In genomic region chr9:96482471-96482870, GRCh38 we compare ENCODE assay signal across 23 cellular contexts.
"Had no signal": no experiment of that assay in that cellular context is flagged by ENCODE, and none has a peak within 500 bp of the region (broad histone marks: within the 10 kb centered on the region; RNA-seq: fewer than 3 reads in every experiment).

No MANE protein-coding gene starts in this region.

- H3K27ac ChIP-seq: esophagus squamous epithelium, gastrocnemius medialis, lower lobe of right lung, ovary, psoas muscle, right lobe of liver, suprapubic skin, thyroid gland, upper lobe of left lung had no signal

- H3K4me3 ChIP-seq: esophagus squamous epithelium, gastrocnemius medialis, lower lobe of right lung, ovary, psoas muscle, right lobe of liver, suprapubic skin, thyroid gland, upper lobe of left lung had no signal

- ATAC-seq: effector memory CD8-positive, alpha-beta T cell; gastrocnemius medialis; left ventricle myocardium superior; lower lobe of right lung; natural killer cell; psoas muscle; right lobe of liver; stimulated activated naive B cell treated with anti-CD40 and anti-IgM and Interleukin-4, amounts not matched to agents 10 μg/mL and 1 μg/mL and 100 μg/mL, for 72 hours had no signal

- DNase-seq: cortex of kidney; effector memory CD8-positive, alpha-beta T cell; erythroblast; esophagus squamous epithelium; foreskin fibroblast; gastrocnemius medialis; head of caudate nucleus; left ventricle myocardium superior; lower lobe of right lung; natural killer cell; occipital lobe; ovary; posterior cingulate gyrus; psoas muscle; right lobe of liver; small intestine; stimulated activated CD4-positive, alpha-beta T cell treated with anti-CD3 and anti-CD28 coated beads, Interleukin-15, amount 100 ng/mL, for 24 hours; stimulated activated CD4-positive, alpha-beta T cell treated with anti-CD3 and anti-CD28 coated beads, Interleukin-2, amount 100 ng/mL, for 48 hours; stimulated activated naive B cell treated with anti-CD40 and anti-IgM and Interleukin-4, amounts not matched to agents 10 μg/mL and 1 μg/mL and 100 μg/mL, for 72 hours; thyroid gland; upper lobe of left lung had no signal

- H3K27me3 Mint-ChIP-seq: effector memory CD8-positive, alpha-beta T cell; stimulated activated naive B cell treated with anti-CD40 and anti-IgM and Interleukin-4, amounts not matched to agents 10 μg/mL and 1 μg/mL and 100 μg/mL, for 72 hours; stimulated activated naive CD8-positive, alpha-beta T cell treated with anti-CD3 and anti-CD28 coated beads, Interleukin-15, Interleukin-2, amounts not matched to agents 100 ng/mL and 50 ng/mL, for 24 hours had no signal

- H3K27me3 ChIP-seq: esophagus squamous epithelium, gastrocnemius medialis, ovary, right lobe of liver, suprapubic skin, thyroid gland, upper lobe of left lung had no signal

- H3K27ac Mint-ChIP-seq: natural killer cell; stimulated activated naive B cell treated with anti-CD40 and anti-IgM and Interleukin-4, amounts not matched to agents 10 μg/mL and 1 μg/mL and 100 μg/mL, for 72 hours; stimulated activated naive CD8-positive, alpha-beta T cell treated with anti-CD3 and anti-CD28 coated beads, Interleukin-15, Interleukin-2, amounts not matched to agents 100 ng/mL and 50 ng/mL, for 24 hours had no signal

- H3K9me3 ChIP-seq: esophagus squamous epithelium, gastrocnemius medialis, lower lobe of right lung, ovary, psoas muscle, right lobe of liver, suprapubic skin, thyroid gland, upper lobe of left lung had no signal

- H3K4me1 Mint-ChIP-seq: natural killer cell had no signal

- H3K36me3 ChIP-seq: gastrocnemius medialis, ovary, right lobe of liver, thyroid gland had no signal

- H3K36me3 Mint-ChIP-seq: natural killer cell had no signal

- H3K4me3 Mint-ChIP-seq: effector memory CD8-positive, alpha-beta T cell; natural killer cell; stimulated activated naive B cell treated with anti-CD40 and anti-IgM and Interleukin-4, amounts not matched to agents 10 μg/mL and 1 μg/mL and 100 μg/mL, for 72 hours; stimulated activated naive CD8-positive, alpha-beta T cell treated with anti-CD3 and anti-CD28 coated beads, Interleukin-15, Interleukin-2, amounts not matched to agents 100 ng/mL and 50 ng/mL, for 24 hours had no signal

- H3K9me3 Mint-ChIP-seq: effector memory CD8-positive, alpha-beta T cell; natural killer cell; stimulated activated naive B cell treated with anti-CD40 and anti-IgM and Interleukin-4, amounts not matched to agents 10 μg/mL and 1 μg/mL and 100 μg/mL, for 72 hours; stimulated activated naive CD8-positive, alpha-beta T cell treated with anti-CD3 and anti-CD28 coated beads, Interleukin-15, Interleukin-2, amounts not matched to agents 100 ng/mL and 50 ng/mL, for 24 hours had no signal
